In genomic region chr2:73736378-73736777, GRCh38 we compare ENCODE assay signal across 8 cellular contexts. TPM values are rescaled to one million over a fixed set of nuclear protein-coding genes. Genes with fewer than 3 reads are reported as not detected.
DNase-seq lines count a peak whose midpoint lies in the region; ATAC-seq and TF ChIP-seq lines count a peak whose summit lies in the region.

No MANE protein-coding gene starts in this region.

- ATAC-seq in aorta (ENCODE audit: low FRiP score) = no peak

- H3K18ac ChIP-seq in mesendoderm (ENCODE audit: low read length) = no peak overlapping the region

- H3K27me3 ChIP-seq in right atrium auricular region (no peaks in the 10 kb centered on the region), mesendoderm (ENCODE audit: insufficient read depth, low read length, poor library complexity) (no peaks in the 10 kb centered on the region), aorta (ENCODE audit: control insufficient read depth in 1 of 2, insufficient read depth in 2 of 2, low read length in 1 of 2) (no peaks in the 10 kb centered on the region)

- H2BK120ac ChIP-seq in mesendoderm (ENCODE audit: low read depth, low read length) = no peak overlapping the region

- peak overlapping the region; percentile 66 to 69 for H3K27ac ChIP-seq in right atrium auricular region
- H3K27ac ChIP-seq in mesendoderm (ENCODE audit: low read depth, low read length) = no peak overlapping the region
- H3K27ac ChIP-seq in aorta (ENCODE audit: low read depth in 1 of 2, low read length in 2 of 2) = no peak overlapping the region

- intact Hi-C loops in cardiac septum (cut with DNase I) = loop anchor here (5.0 kb wide), 1 partner anchor 721 kb away; the partner anchor contains the start of genes INO80B and WBP1
- intact Hi-C loops in aorta (cut with DNase I) = loop anchor here in 1 of 2 donors (5.0 kb wide), 1 partner anchor 504 kb away; the partner anchor contains the start of genes CCT7 and PRADC1

- H3K23ac ChIP-seq in mesendoderm (ENCODE audit: low read length) = no peak overlapping the region

- no peak overlapping the region for H3K4ac ChIP-seq in mesendoderm (ENCODE audit: low read depth, low read length)

- no CpG with 5 or more reads among the region's 8 CpGs for WGBS in mesendoderm (ENCODE audit: extremely low coverage, insufficient coverage, low lambda C conversion rate)
- WGBS in aorta, 2 donors = 14 to 15% methylated on average over 8 of the region's 8 CpGs

- in situ Hi-C loops in astrocyte of the spinal cord (cut with HindIII; ENCODE audit: low sequenced_read_pairs) = no loop called here

- H3K9ac ChIP-seq in mesendoderm (ENCODE audit: low read length) = peak overlapping the region; percentile 54

- TF ChIP-seq CTCF in right atrium auricular region (IDR thresholded peaks at IDR 0.05) (no peak), astrocyte of the spinal cord (IDR thresholded peaks at IDR 0.05; ENCODE audit: low read depth, low read length) (no peak)

- peaks cover 2% of the 10 kb centered on the region for H3K79me1 ChIP-seq in mesendoderm (ENCODE audit: low read length)

- peaks cover 2% of the 10 kb centered on the region for H3K79me2 ChIP-seq in mesendoderm (ENCODE audit: control insufficient read depth, insufficient read depth, low read length)

- H3K9me3 ChIP-seq in right atrium auricular region (no peaks in the 10 kb centered on the region), aorta (ENCODE audit: control insufficient read depth, low read length) (no peaks in the 10 kb centered on the region)

- H3K4me2 ChIP-seq in mesendoderm (ENCODE audit: low read length) = peak overlapping the region; percentile 73

- peaks cover 19% of the 10 kb centered on the region for H3K36me3 ChIP-seq in right atrium auricular region
- no peaks in the 10 kb centered on the region for H3K36me3 ChIP-seq in mesendoderm (ENCODE audit: control insufficient read depth, insufficient read depth, low read length)
- no peaks in the 10 kb centered on the region for H3K36me3 ChIP-seq in aorta (ENCODE audit: control insufficient read depth in 1 of 2, insufficient read depth in 2 of 2, low read length in 1 of 2)

- no peak for DNase-seq in right atrium auricular region (ENCODE audit: low spot score)
- DNase-seq in cardiac septum (ENCODE audit: low spot score) = no peak
- DNase-seq in astrocyte of the spinal cord (ENCODE audit: low read depth, low spot score) = no peak
- DNase-seq in mesendoderm = no peak
- DNase-seq in aorta = no peak
- no peak for DNase-seq in NCI-H2081 treated with DMSO at 0.1 percent for 48 hours (lab: John Stamatoyannopoulos, UW)
- DNase-seq in NCI-H524 treated with DMSO at 0.1 percent for 48 hours (lab: John Stamatoyannopoulos, UW) = no peak
- DNase-seq in SK-N-DZ (ENCODE audit: low spot score) = no peak

- H3K56ac ChIP-seq in mesendoderm (ENCODE audit: low read length) = peak overlapping the region; percentile 91

- H3K4me1 ChIP-seq in right atrium auricular region = peaks cover 0 to 16% of the 10 kb centered on the region in 2 donors
- H3K4me1 ChIP-seq in mesendoderm (ENCODE audit: control insufficient read depth, low read depth, low read length) = no peaks in the 10 kb centered on the region
- H3K4me1 ChIP-seq in aorta (ENCODE audit: control insufficient read depth in 1 of 2, insufficient read depth in 2 of 2, low read length in 2 of 2) = peaks cover 0 to 3% of the 10 kb centered on the region in 2 donors

- H4K8ac ChIP-seq in mesendoderm (ENCODE audit: low read depth, low read length) = no peak overlapping the region

- no peak overlapping the region for H4K5ac ChIP-seq in mesendoderm (ENCODE audit: low read length)

- H2AK5ac ChIP-seq in mesendoderm (ENCODE audit: low read length) = no peak overlapping the region

- no peak overlapping the region for H2BK5ac ChIP-seq in mesendoderm (ENCODE audit: low read length)

- peak overlapping the region; percentile 68 to 82 for H3K4me3 ChIP-seq in right atrium auricular region
- H3K4me3 ChIP-seq in astrocyte of the spinal cord (ENCODE audit: low read depth, low read length) = peak overlapping the region; percentile 78
- H3K4me3 ChIP-seq in mesendoderm (ENCODE audit: low read length) = peak overlapping the region; percentile 87
- peak overlapping the region; percentile 53 to 82 for H3K4me3 ChIP-seq in aorta (ENCODE audit: low read length in 2 of 2)

- no peak overlapping the region for H2BK15ac ChIP-seq in mesendoderm (replicated peaks; ENCODE audit: low read depth)

RNA-seq across cellular contexts. Expression of gene TPRKB, which starts 0.8 kb away (rescaled TPM):
- total RNA-seq in right atrium auricular region = 10 to 100 TPM; 21.6 to 28.3 TPM
- 14.7 TPM for total RNA-seq in cardiac septum
- polyA plus RNA-seq in mesendoderm (2013, experiment 1 of 2) = 95.7 TPM
- polyA plus RNA-seq in mesendoderm (2013, experiment 2 of 2) = 92.3 TPM
- total RNA-seq in aorta = 10 to 100 TPM; 21.3 to 24.1 TPM
- 10 to 100 TPM; 57.6 to 76.5 TPM for polyA plus RNA-seq in aorta
- 89.4 and 96.9 TPM in 2 replicates for polyA plus RNA-seq in SK-N-DZ (2014; cell fraction: cytosol; rRNA removed)
- 40.1 and 95.2 TPM in 2 replicates for polyA plus RNA-seq in SK-N-DZ (2014; cell fraction: nucleus; rRNA removed)

RNA-seq across cellular contexts. Expression of gene DUSP11, which starts 43.5 kb away (rescaled TPM):
- total RNA-seq in right atrium auricular region (10 to 100 TPM; 17.0 to 18.2 TPM), cardiac septum (10.9 TPM), aorta (10 to 100 TPM; 22.1 to 27.6 TPM)
- polyA plus RNA-seq in mesendoderm (2013, experiment 1 of 2) = 29.4 TPM
- 33.2 TPM for polyA plus RNA-seq in mesendoderm (2013, experiment 2 of 2)
- 10 to 100 TPM; 16.5 to 17.8 TPM for polyA plus RNA-seq in aorta
- 20.3 and 20.7 TPM in 2 replicates for polyA plus RNA-seq in SK-N-DZ (2014; cell fraction: cytosol; rRNA removed)
- polyA plus RNA-seq in SK-N-DZ (2014; cell fraction: nucleus; rRNA removed) = 7.7 and 14.2 TPM in 2 replicates

RNA-seq across cellular contexts. Expression of gene C2orf78, which starts 47.6 kb away (rescaled TPM):
- total RNA-seq in right atrium auricular region = not detected
- not detected for total RNA-seq in cardiac septum
- polyA plus RNA-seq in mesendoderm (2013, experiment 1 of 2) = 0.18 TPM
- 0.11 TPM for polyA plus RNA-seq in mesendoderm (2013, experiment 2 of 2)
- not detected for total RNA-seq in aorta
- not detected for polyA plus RNA-seq in aorta
- polyA plus RNA-seq in SK-N-DZ (2014; cell fraction: cytosol; rRNA removed) = 0.07 TPM in 1 of 2 replicates, not detected in the other
- not detected in 2 replicates for polyA plus RNA-seq in SK-N-DZ (2014; cell fraction: nucleus; rRNA removed)

Comparison
In these comparisons a context has a peak if more than half of its experiments do, and no peak if none do; other contexts are left out.
1. H3K27ac ChIP-seq: peak in right atrium auricular region (2 of 2); none in mesendoderm (single experiment) and aorta (0 of 2).
2. Peak in every context shown above with its lines, with median percentiles within 50 percentile points of each other: H3K4me3 ChIP-seq.